ENCODE assay signal across 1 cellular context in genomic region chr14:22558221-22558913, GRCh38.
A peak's percentile ranks its signal among the peaks of the same experiment; 100 is the strongest.
TF ChIP-seq lines count a peak whose summit lies in the region.

No MANE protein-coding gene starts in this region.

TF ChIP-seq in HepG2, 621 proteins besides CTCF, POLR2A, EP300 and RAD21 (continued from another document and continues in another):
- TF ChIP-seq HMGXB4 (CRISPR knock-in tag; IDR thresholded peaks at IDR 0.05; ENCODE audit: borderline replicate concordance in 1 of 2, low read depth in 1 of 2): peak; percentile 31 to 78; a peak in 2 of 4 replicates
- TF ChIP-seq ZNF20 (CRISPR knock-in tag; IDR thresholded peaks at IDR 0.05): no peak
- no peak for TF ChIP-seq RFXANK (CRISPR knock-in tag; IDR thresholded peaks at IDR 0.05)
- no peak for TF ChIP-seq SNAPC5 (CRISPR knock-in tag; IDR thresholded peaks at IDR 0.05; ENCODE audit: borderline replicate concordance)
- peak; percentile 28; the same call in 1 of the 2 replicates for TF ChIP-seq SPEN (CRISPR knock-in tag; IDR thresholded peaks at IDR 0.05; ENCODE audit: low read depth)
- no peak for TF ChIP-seq ATF4 (CRISPR knock-in tag; IDR thresholded peaks at IDR 0.05)
- no peak for TF ChIP-seq ZNF639 (CRISPR knock-in tag; conservative IDR thresholded peaks at IDR 0.05)
- TF ChIP-seq DPF2 (CRISPR knock-in tag; IDR thresholded peaks at IDR 0.05; ENCODE audit: borderline replicate concordance, low read depth): 0 out of 2 replicates have a peak, but pooled peaks have one; percentile 38
- TF ChIP-seq WIZ (CRISPR knock-in tag; IDR thresholded peaks at IDR 0.05): peak; percentile 57; the same call in 1 of the 2 replicates
- no peak for TF ChIP-seq SNAI1 (CRISPR knock-in tag; IDR thresholded peaks at IDR 0.05; ENCODE audit: borderline replicate concordance)
- TF ChIP-seq HHEX (CRISPR knock-in tag; IDR thresholded peaks at IDR 0.05): no peak
- TF ChIP-seq RAD51 (IDR thresholded peaks at IDR 0.05; ENCODE audit: borderline replicate concordance): no peak
- TF ChIP-seq ZNF646 (CRISPR knock-in tag; IDR thresholded peaks at IDR 0.05): peak; percentile 1; the same call in 1 of the 2 replicates
- TF ChIP-seq GFI1 (CRISPR knock-in tag; IDR thresholded peaks at IDR 0.05; ENCODE audit: borderline replicate concordance): no peak
- TF ChIP-seq RELA (CRISPR knock-in tag; IDR thresholded peaks at IDR 0.05): 0 out of 2 replicates have a peak, but pooled peaks have one; percentile 44
- peak; percentile 73; the same call in 1 of the 2 replicates for TF ChIP-seq ZNF225 (CRISPR knock-in tag; IDR thresholded peaks at IDR 0.05)
- TF ChIP-seq BRF2 (CRISPR knock-in tag; IDR thresholded peaks at IDR 0.05): peak; percentile 42; the same call in 1 of the 2 replicates
- TF ChIP-seq ZNF547 (CRISPR knock-in tag; IDR thresholded peaks at IDR 0.05): peak; percentile 24; the same call in 1 of the 2 replicates
- no peak for TF ChIP-seq HES4 (CRISPR knock-in tag; IDR thresholded peaks at IDR 0.05; ENCODE audit: borderline replicate concordance)
- no peak for TF ChIP-seq ZNF414 (CRISPR knock-in tag; IDR thresholded peaks at IDR 0.05)
- peak; percentile 59; the same call in 1 of the 2 replicates for TF ChIP-seq SALL1 (CRISPR knock-in tag; IDR thresholded peaks at IDR 0.05)
- TF ChIP-seq SKI (IDR thresholded peaks at IDR 0.05; ENCODE audit: partially characterized antibody): no peak
- TF ChIP-seq MBD4 (IDR thresholded peaks at IDR 0.05; ENCODE audit: borderline replicate concordance, low read length): no peak
- TF ChIP-seq LBX2 (CRISPR knock-in tag; IDR thresholded peaks at IDR 0.05; ENCODE audit: borderline replicate concordance): no peak
- TF ChIP-seq TFAP4 (IDR thresholded peaks at IDR 0.05; ENCODE audit: borderline replicate concordance, low read depth): no peak
- no peak for TF ChIP-seq FLYWCH1 (CRISPR knock-in tag; IDR thresholded peaks at IDR 0.05)
- 0 out of 2 replicates have a peak, but pooled peaks have one; percentile 51 for TF ChIP-seq ZNF773 (CRISPR knock-in tag; IDR thresholded peaks at IDR 0.05; ENCODE audit: borderline replicate concordance)
- TF ChIP-seq CREB3 (CRISPR knock-in tag; IDR thresholded peaks at IDR 0.05): no peak
- TF ChIP-seq PHF20 (CRISPR knock-in tag; IDR thresholded peaks at IDR 0.05): no peak
- no peak for TF ChIP-seq RBM39 (IDR thresholded peaks at IDR 0.05; ENCODE audit: low read depth, low read length, poor library complexity, severe bottlenecking)
- no peak for TF ChIP-seq AHDC1 (CRISPR knock-in tag; IDR thresholded peaks at IDR 0.05; ENCODE audit: borderline replicate concordance)
- peak; percentile 77 for TF ChIP-seq ZNF768 (CRISPR knock-in tag; IDR thresholded peaks at IDR 0.05)
